1 cellular context compared by ENCODE assay signal in genomic region chr12:2890388-2891239, GRCh38.
A peak's percentile ranks its signal among the peaks of the same experiment; 100 is the strongest.
TF ChIP-seq lines count a peak whose summit lies in the region.

TULP3 (plus strand) TSS chr12:2890891; CDS start chr12:2890948, 57 bp downstream.

TF ChIP-seq in HepG2, 621 proteins besides CTCF, POLR2A, EP300 and RAD21 (continued from another document and continues in another):
- TF ChIP-seq ZNF460 (CRISPR knock-in tag; IDR thresholded peaks at IDR 0.05; ENCODE audit: borderline replicate concordance) (no peak), ZNF24 (IDR thresholded peaks at IDR 0.05) (no peak), CSRNP1 (CRISPR knock-in tag; IDR thresholded peaks at IDR 0.05) (peak; percentile 82), BCLAF1 (IDR thresholded peaks at IDR 0.05) (no peak), ZSCAN22 (CRISPR knock-in tag; IDR thresholded peaks at IDR 0.05) (no peak; the same call in 1 of the 2 replicates), PHB2 (IDR thresholded peaks at IDR 0.05; ENCODE audit: partially characterized antibody) (no peak), ZFYVE20 (CRISPR knock-in tag; IDR thresholded peaks at IDR 0.05; ENCODE audit: borderline replicate concordance, low read depth) (no peak), ZSCAN21 (CRISPR knock-in tag; IDR thresholded peaks at IDR 0.05; ENCODE audit: borderline replicate concordance) (peak; percentile 35; the same call in 1 of the 2 replicates), SMAD1 (CRISPR knock-in tag; IDR thresholded peaks at IDR 0.05; ENCODE audit: borderline replicate concordance, low read depth) (0 out of 2 replicates have a peak, but pooled peaks have one; percentile 20), ZNF75D (CRISPR knock-in tag; IDR thresholded peaks at IDR 0.05; ENCODE audit: borderline replicate concordance) (no peak), DRAP1 (CRISPR knock-in tag; IDR thresholded peaks at IDR 0.05) (peak; percentile 90), HOXA3 (CRISPR knock-in tag; IDR thresholded peaks at IDR 0.05) (peak; percentile 82), ADNP (CRISPR knock-in tag; IDR thresholded peaks at IDR 0.05) (no peak), ZEB1 (IDR thresholded peaks at IDR 0.05; ENCODE audit: insufficient replicate concordance, low read depth) (no peak), SMYD3 (CRISPR knock-in tag; IDR thresholded peaks at IDR 0.05) (peak; percentile 86), CBFB (CRISPR knock-in tag; IDR thresholded peaks at IDR 0.05) (peak; percentile 27; the same call in 1 of the 2 replicates), ATF7-NPFF (CRISPR knock-in tag; IDR thresholded peaks at IDR 0.05; ENCODE audit: low read depth) (peak; percentile 89; the same call in 1 of the 2 replicates), KDM5A (IDR thresholded peaks at IDR 0.05; ENCODE audit: borderline replicate concordance, low read length) (peak; percentile 38; the same call in 1 of the 2 replicates), ZSCAN20 (CRISPR knock-in tag; IDR thresholded peaks at IDR 0.05; ENCODE audit: borderline replicate concordance) (no peak), ZGPAT (CRISPR knock-in tag; IDR thresholded peaks at IDR 0.05) (peak; percentile 57; the same call in 1 of the 2 replicates), SALL2 (CRISPR knock-in tag; IDR thresholded peaks at IDR 0.05) (0 out of 2 replicates have a peak, but pooled peaks have one; percentile 4), MIER3 (CRISPR knock-in tag; IDR thresholded peaks at IDR 0.05; ENCODE audit: borderline replicate concordance) (no peak), NR2F1 (CRISPR knock-in tag; IDR thresholded peaks at IDR 0.05) (no peak), CC2D1A (CRISPR knock-in tag; IDR thresholded peaks at IDR 0.05) (0 out of 2 replicates have a peak, but pooled peaks have one; percentile 26), ZNF124 (CRISPR knock-in tag; IDR thresholded peaks at IDR 0.05) (peak; percentile 32; the same call in 1 of the 2 replicates), ZNF530 (CRISPR knock-in tag; IDR thresholded peaks at IDR 0.05; ENCODE audit: low read depth) (no peak), FOXK1 (CRISPR knock-in tag; IDR thresholded peaks at IDR 0.05; ENCODE audit: borderline replicate concordance, low read depth) (0 out of 2 replicates have a peak, but pooled peaks have one; percentile 82), TOE1 (CRISPR knock-in tag; IDR thresholded peaks at IDR 0.05) (no peak), ZFP91 (CRISPR knock-in tag; IDR thresholded peaks at IDR 0.05; ENCODE audit: borderline replicate concordance) (peak; percentile 83; the same call in 1 of the 2 replicates), KDM2A (CRISPR knock-in tag; IDR thresholded peaks at IDR 0.05; ENCODE audit: borderline replicate concordance, low read depth) (peak; percentile 80; the same call in 1 of the 2 replicates), MAFG (CRISPR knock-in tag; IDR thresholded peaks at IDR 0.05) (no peak), KLF9 (CRISPR knock-in tag; IDR thresholded peaks at IDR 0.05; ENCODE audit: low read depth) (no peak), ZNF414 (CRISPR knock-in tag; IDR thresholded peaks at IDR 0.05) (peak; percentile 96; the same call in 1 of the 2 replicates), ATF7 (IDR thresholded peaks at IDR 0.05) (no peak), ATF7 (CRISPR knock-in tag; IDR thresholded peaks at IDR 0.05) (peak; percentile 48; the same call in 1 of the 2 replicates), ZNF501 (CRISPR knock-in tag; IDR thresholded peaks at IDR 0.05) (no peak; the same call in 1 of the 2 replicates), ZFP41 (CRISPR knock-in tag; IDR thresholded peaks at IDR 0.05; ENCODE audit: borderline replicate concordance) (peak; percentile 86; the same call in 1 of the 2 replicates), ZNF232 (CRISPR knock-in tag; IDR thresholded peaks at IDR 0.05; ENCODE audit: borderline replicate concordance) (peak; percentile 76; the same call in 1 of the 2 replicates), HNRNPLL (IDR thresholded peaks at IDR 0.05; ENCODE audit: low read depth, low read length, poor library complexity, severe bottlenecking) (peak; percentile 51), ZNF546 (CRISPR knock-in tag; conservative IDR thresholded peaks at IDR 0.05) (peak; percentile 84), YEATS4 (CRISPR knock-in tag; IDR thresholded peaks at IDR 0.05; ENCODE audit: borderline replicate concordance) (peak; percentile 89), CSRNP2 (CRISPR knock-in tag; conservative IDR thresholded peaks at IDR 0.05; ENCODE audit: low read depth) (no peak), ZNF121 (CRISPR knock-in tag; IDR thresholded peaks at IDR 0.05) (0 out of 2 replicates have a peak, but pooled peaks have one; percentile 42), IRF9 (CRISPR knock-in tag; IDR thresholded peaks at IDR 0.05; ENCODE audit: borderline replicate concordance) (peak; percentile 93; the same call in 1 of the 2 replicates), GATAD1 (CRISPR knock-in tag; IDR thresholded peaks at IDR 0.05) (peak; percentile 80), ZNF33A (CRISPR knock-in tag; IDR thresholded peaks at IDR 0.05; ENCODE audit: borderline replicate concordance) (no peak), NCOA1 (CRISPR knock-in tag; IDR thresholded peaks at IDR 0.05) (peak; percentile 82; the same call in 1 of the 2 replicates), JUND (CRISPR knock-in tag; IDR thresholded peaks at IDR 0.05) (no peak), ISL2 (CRISPR knock-in tag; IDR thresholded peaks at IDR 0.05) (no peak; the same call in 1 of the 2 replicates), ZNF576 (CRISPR knock-in tag; IDR thresholded peaks at IDR 0.05) (no peak), MTERF4 (CRISPR knock-in tag; IDR thresholded peaks at IDR 0.05) (peak; percentile 75; the same call in 1 of the 2 replicates), MEIS2 (CRISPR knock-in tag; IDR thresholded peaks at IDR 0.05) (peak; percentile 68), ZSCAN30 (CRISPR knock-in tag; IDR thresholded peaks at IDR 0.05) (peak; percentile 79; the same call in 1 of the 2 replicates), HINFP (CRISPR knock-in tag; IDR thresholded peaks at IDR 0.05; ENCODE audit: low read depth) (peak; percentile 73; the same call in 1 of the 2 replicates), XBP1 (CRISPR knock-in tag; IDR thresholded peaks at IDR 0.05) (no peak)
